Comparison of ENCODE assay signal across 2 cellular contexts in genomic region chr7:15557186-15557585, GRCh38.
TF ChIP-seq lines count a peak whose summit lies in the region.

No MANE protein-coding gene starts in this region.

TF ChIP-seq in SK-N-SH, 30 proteins besides CTCF, POLR2A, EP300 and RAD21:
- TF ChIP-seq GABPA (IDR thresholded peaks at IDR 0.05; ENCODE audit: low read depth), result no peak
- TF ChIP-seq MAX (IDR thresholded peaks at IDR 0.05; ENCODE audit: low read depth), result no peak
- no peak for TF ChIP-seq RXRA (IDR thresholded peaks at IDR 0.05; ENCODE audit: borderline replicate concordance, low read depth)
- no peak for TF ChIP-seq ZBTB33 (IDR thresholded peaks at IDR 0.05; ENCODE audit: borderline replicate concordance, low read depth)
- TF ChIP-seq RCOR1 (IDR thresholded peaks at IDR 0.05; ENCODE audit: low read length), result no peak
- no peak for TF ChIP-seq RFX5 (IDR thresholded peaks at IDR 0.05; ENCODE audit: low read length)
- TF ChIP-seq TAF1 (IDR thresholded peaks at IDR 0.05; ENCODE audit: borderline replicate concordance, low read depth, low read length), result no peak
- TF ChIP-seq FOXM1 (IDR thresholded peaks at IDR 0.05; ENCODE audit: low read depth), result no peak
- TF ChIP-seq TCF12 (IDR thresholded peaks at IDR 0.05), result no peak
- no peak for TF ChIP-seq YY1 (IDR thresholded peaks at IDR 0.05; ENCODE audit: low read depth)
- TF ChIP-seq NRF1 (IDR thresholded peaks at IDR 0.05; ENCODE audit: low read depth, low read length), result no peak
- no peak for TF ChIP-seq TEAD4 (IDR thresholded peaks at IDR 0.05; ENCODE audit: borderline replicate concordance, insufficient read depth)
- no peak for TF ChIP-seq NFIC (IDR thresholded peaks at IDR 0.05; ENCODE audit: borderline replicate concordance)
- no peak for TF ChIP-seq USF2 (IDR thresholded peaks at IDR 0.05; ENCODE audit: borderline replicate concordance, low read depth, low read length)
TF ChIP-seq in SK-N-SH: peak in this region for 0.

TF ChIP-seq in SK-N-SH treated with all-trans-retinoic acid at 6 μM for 48 hours, 23 proteins besides CTCF, POLR2A, EP300 and RAD21:
- TF ChIP-seq OSR1 (CRISPR knock-in tag; IDR thresholded peaks at IDR 0.05) (no peak), ISL1 (CRISPR knock-in tag; IDR thresholded peaks at IDR 0.05) (no peak), ESRRG (CRISPR knock-in tag; IDR thresholded peaks at IDR 0.05) (no peak), ZNF565 (CRISPR knock-in tag; conservative IDR thresholded peaks at IDR 0.05; ENCODE audit: low read depth) (no peak), CSRNP3 (CRISPR knock-in tag; IDR thresholded peaks at IDR 0.05) (no peak), ZFP3 (CRISPR knock-in tag; IDR thresholded peaks at IDR 0.05) (no peak)
